Comparison of ENCODE assay signal across 8 cellular contexts in the genomic region with DNA sequence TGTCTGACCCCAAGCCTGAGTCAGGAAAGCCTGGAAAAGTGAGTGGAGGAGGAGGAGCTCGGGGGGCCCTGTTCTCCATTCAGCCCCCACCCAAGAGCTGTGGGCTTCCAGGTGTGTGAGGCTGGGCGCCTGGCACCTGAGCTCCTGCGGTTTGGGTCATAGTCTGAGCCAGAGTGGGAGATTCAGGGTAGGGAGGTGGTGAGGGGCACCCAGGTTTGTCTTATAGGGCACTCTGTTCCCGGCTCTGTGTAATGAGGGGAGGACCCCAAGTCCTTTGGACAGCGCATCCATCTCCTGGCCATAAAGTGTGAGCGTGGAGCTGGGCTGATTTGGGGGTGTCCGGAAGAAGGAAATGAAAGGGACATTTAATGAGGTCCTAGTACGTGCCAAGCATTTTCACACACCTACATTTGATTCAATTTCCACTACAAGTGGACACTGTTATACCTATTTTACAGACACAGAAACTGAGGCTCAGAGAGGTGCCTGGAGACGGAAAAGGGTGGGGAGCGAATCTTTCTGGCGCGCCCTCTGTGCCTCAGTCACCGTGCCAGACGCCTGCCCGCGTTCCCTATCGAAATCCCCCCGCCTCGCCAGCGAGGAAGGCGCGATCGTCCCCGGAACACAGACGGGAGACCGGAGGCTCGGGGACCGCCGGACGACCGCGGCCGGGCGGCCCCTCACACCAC. TPM values are rescaled to one million over a fixed set of nuclear protein-coding genes. Genes with fewer than 3 reads are reported as not detected.
DNase-seq lines count a peak whose midpoint lies in the region; ATAC-seq and TF ChIP-seq lines count a peak whose summit lies in the region.

No MANE protein-coding gene starts in this region.

- no peak for ATAC-seq in GM19467 (IDR thresholded peaks at IDR 0.05; ENCODE audit: unreplicated experiment)

- DNase-seq in HEK293T (ENCODE audit: extremely low spot score) = no peak
- no peak for DNase-seq in lower leg skin (ENCODE audit: low spot score in 2 of 2)
- no peak for DNase-seq in anterior cingulate cortex (lab: John Stamatoyannopoulos, UW)

- TF ChIP-seq POLR2A in lower leg skin (IDR thresholded peaks at IDR 0.05) = no peak

- H3K27me3 ChIP-seq in ACC112 (ENCODE audit: insufficient read depth, low read length) (peaks cover 16% of the 10 kb centered on the region), HUES64 (ENCODE audit: insufficient read depth, low read length) (peaks cover 58% of the 10 kb centered on the region)

- intact Hi-C loops in dendritic cell treated with granulocyte-macrophage colony-stimulating factor and Interleukin-4, amounts not matched to agents 40 ng/mL and 50 ng/mL, for 4 days (cut with micrococcal nuclease) = no loop called here
- intact Hi-C loops in lower leg skin (cut with DNase I; ENCODE audit: low total_unique reads) = no loop called here

- H3K4me3 ChIP-seq in ACC112 (ENCODE audit: low read depth, low read length) (peak overlapping the region; percentile 69), HUES64 (ENCODE audit: low read length) (peak overlapping the region; percentile 53), lower leg skin (ENCODE audit: low read depth, poor library complexity, severe bottlenecking) (no peak overlapping the region)

- H2AFZ ChIP-seq in ACC112 (ENCODE audit: low read length, unreplicated experiment) = no peak overlapping the region

- CTCF ChIA-PET in HEK293T (lab: Yijun Ruan, JAX) = interaction anchor here (0.7 to 1.9 kb wide), 2 partner anchors 21 to 74 kb away, joined by 3 to 14 read pairs; no protein-coding TSS in a partner anchor

- H3K9ac ChIP-seq in HUES64 (ENCODE audit: low read depth, low read length) = peak overlapping the region; percentile 54

- H3K36me3 Mint-ChIP-seq in dendritic cell treated with granulocyte-macrophage colony-stimulating factor and Interleukin-4, amounts not matched to agents 40 ng/mL and 50 ng/mL, for 4 days (ENCODE audit: low read depth) = no peaks in the 10 kb centered on the region
- H3K36me3 Mint-ChIP-seq in nephron (ENCODE audit: low read depth) = no peaks in the 10 kb centered on the region

- peaks cover 69% of the 10 kb centered on the region for H3K27me3 Mint-ChIP-seq in dendritic cell treated with granulocyte-macrophage colony-stimulating factor and Interleukin-4, amounts not matched to agents 40 ng/mL and 50 ng/mL, for 4 days
- peaks cover 68% of the 10 kb centered on the region for H3K27me3 Mint-ChIP-seq in nephron (ENCODE audit: low read depth)

- TF ChIP-seq CTCF in nephron (IDR thresholded peaks at IDR 0.05; ENCODE audit: unreplicated experiment in 3 of 3) (no peak), lower leg skin (IDR thresholded peaks at IDR 0.05) (no peak)

- peak overlapping the region; percentile 27 for H3K4me3 Mint-ChIP-seq in dendritic cell treated with granulocyte-macrophage colony-stimulating factor and Interleukin-4, amounts not matched to agents 40 ng/mL and 50 ng/mL, for 4 days
- peak overlapping the region; percentile 79 to 91 (median 84) for H3K4me3 Mint-ChIP-seq in nephron

- H3K4me1 Mint-ChIP-seq in dendritic cell treated with granulocyte-macrophage colony-stimulating factor and Interleukin-4, amounts not matched to agents 40 ng/mL and 50 ng/mL, for 4 days (ENCODE audit: low read depth) = peaks cover 5% of the 10 kb centered on the region
- peaks cover 23% of the 10 kb centered on the region for H3K4me1 Mint-ChIP-seq in nephron

- H3K9me3 Mint-ChIP-seq in dendritic cell treated with granulocyte-macrophage colony-stimulating factor and Interleukin-4, amounts not matched to agents 40 ng/mL and 50 ng/mL, for 4 days = no peaks in the 10 kb centered on the region
- H3K9me3 Mint-ChIP-seq in nephron = no peaks in the 10 kb centered on the region

- H3K4me1 ChIP-seq in ACC112 (ENCODE audit: control insufficient read depth, insufficient read depth, low read length, unreplicated experiment) = no peaks in the 10 kb centered on the region
- no peaks in the 10 kb centered on the region for H3K4me1 ChIP-seq in HUES64 (ENCODE audit: insufficient read depth, low read length)

- H3K9me3 ChIP-seq in HUES64 (ENCODE audit: insufficient read depth, low read depth, low read length) = no peaks in the 10 kb centered on the region

- no peak overlapping the region for H3K27ac Mint-ChIP-seq in dendritic cell treated with granulocyte-macrophage colony-stimulating factor and Interleukin-4, amounts not matched to agents 40 ng/mL and 50 ng/mL, for 4 days
- peak overlapping the region in 1 of 3 experiments; percentile 48 for H3K27ac Mint-ChIP-seq in nephron

- H3K36me3 ChIP-seq in ACC112 (ENCODE audit: insufficient read depth, low read length) (no peaks in the 10 kb centered on the region), HUES64 (ENCODE audit: insufficient read depth, low read length) (no peaks in the 10 kb centered on the region)

- H3K27ac ChIP-seq in ACC112 (ENCODE audit: low read depth, low read length) (no peak overlapping the region), HUES64 (ENCODE audit: low read depth, low read length) (no peak overlapping the region)

- POLR2A ChIA-PET in HEK293T (lab: Yijun Ruan, JAX) = interaction anchor here (0.6 to 2.0 kb wide), 3 partner anchors 73 to 75 kb away, joined by 3 to 6 read pairs (median 5); no protein-coding TSS in a partner anchor

- WGBS in HUES64 = 25% methylated on average over 34 of the region's 34 CpGs
- 24 to 53% methylated on average over 12 to 32 of the region's 34 CpGs for WGBS in lower leg skin, 2 donors

- H3K79me2 ChIP-seq in ACC112 (ENCODE audit: control insufficient read depth, insufficient read depth, low read length, unreplicated experiment) = no peaks in the 10 kb centered on the region

TF ChIP-seq in HEK293T, 16 proteins besides CTCF, POLR2A, EP300 and RAD21:
- no peak for TF ChIP-seq FOXK2 (IDR thresholded peaks at IDR 0.05)
- TF ChIP-seq BHLHE40 (IDR thresholded peaks at IDR 0.05; ENCODE audit: borderline replicate concordance) = no peak
- TF ChIP-seq HDGF (IDR thresholded peaks at IDR 0.05; ENCODE audit: borderline replicate concordance) = no peak
- TF ChIP-seq SUZ12 (IDR thresholded peaks at IDR 0.05) = no peak
- TF ChIP-seq ZNF384 (IDR thresholded peaks at IDR 0.05) = no peak
- TF ChIP-seq L3MBTL2 (conservative IDR thresholded peaks at IDR 0.05) = no peak
- TF ChIP-seq FOXA1 (IDR thresholded peaks at IDR 0.05) = no peak
- TF ChIP-seq ELF4 (IDR thresholded peaks at IDR 0.05) = no peak
- TF ChIP-seq LEF1 (IDR thresholded peaks at IDR 0.05; ENCODE audit: borderline replicate concordance) = no peak
- TF ChIP-seq, protein P1, sequence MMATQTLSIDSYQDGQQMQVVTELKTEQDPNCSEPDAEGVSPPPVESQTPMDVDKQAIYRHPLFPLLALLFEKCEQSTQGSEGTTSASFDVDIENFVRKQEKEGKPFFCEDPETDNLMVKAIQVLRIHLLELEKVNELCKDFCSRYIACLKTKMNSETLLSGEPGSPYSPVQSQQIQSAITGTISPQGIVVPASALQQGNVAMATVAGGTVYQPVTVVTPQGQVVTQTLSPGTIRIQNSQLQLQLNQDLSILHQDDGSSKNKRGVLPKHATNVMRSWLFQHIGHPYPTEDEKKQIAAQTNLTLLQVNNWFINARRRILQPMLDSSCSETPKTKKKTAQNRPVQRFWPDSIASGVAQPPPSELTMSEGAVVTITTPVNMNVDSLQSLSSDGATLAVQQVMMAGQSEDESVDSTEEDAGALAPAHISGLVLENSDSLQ (IDR thresholded peaks at IDR 0.05) = no peak
- no peak for TF ChIP-seq SP1 (IDR thresholded peaks at IDR 0.05)
- TF ChIP-seq NFRKB (IDR thresholded peaks at IDR 0.05) = no peak
- TF ChIP-seq FOXM1 (IDR thresholded peaks at IDR 0.05; ENCODE audit: borderline replicate concordance) = no peak
- no peak for TF ChIP-seq CTBP1 (IDR thresholded peaks at IDR 0.05; ENCODE audit: borderline replicate concordance)
- no peak for TF ChIP-seq ARNT (IDR thresholded peaks at IDR 0.05)
- TF ChIP-seq TARDBP (IDR thresholded peaks at IDR 0.05) = no peak

RNA-seq across cellular contexts. Expression of gene NPTXR, which starts 1.2 kb away (rescaled TPM):
- 3.9 TPM for polyA plus RNA-seq in HUES64 (2013, experiment 1 of 2)
- 3.5 TPM for polyA plus RNA-seq in HUES64 (2013, experiment 2 of 2)
- total RNA-seq in lower leg skin = 1 to 10 TPM in 2 of 4 donors, under 1 TPM in 2; 0.34 to 4.6 (median 1.7) TPM

RNA-seq across cellular contexts. Expression of gene CBX6, which starts 29.4 kb away (rescaled TPM):
- polyA plus RNA-seq in HUES64 (2013, experiment 1 of 2) = 13.3 TPM
- polyA plus RNA-seq in HUES64 (2013, experiment 2 of 2) = 12.3 TPM
- 10 to 100 TPM in 2 of 4 donors, 1 to 10 TPM in 2; 5.1 to 20.0 (median 13.9) TPM for total RNA-seq in lower leg skin

RNA-seq across cellular contexts. Expression of gene DNAL4, which starts 48.7 kb away (rescaled TPM):
- polyA plus RNA-seq in HUES64 (2013, experiment 1 of 2) = 9.8 TPM
- 11.5 TPM for polyA plus RNA-seq in HUES64 (2013, experiment 2 of 2)
- 10 to 100 TPM; 15.3 to 24.2 (median 23.7) TPM for total RNA-seq in lower leg skin
